19 cellular contexts compared by ENCODE assay signal in the genomic region with DNA sequence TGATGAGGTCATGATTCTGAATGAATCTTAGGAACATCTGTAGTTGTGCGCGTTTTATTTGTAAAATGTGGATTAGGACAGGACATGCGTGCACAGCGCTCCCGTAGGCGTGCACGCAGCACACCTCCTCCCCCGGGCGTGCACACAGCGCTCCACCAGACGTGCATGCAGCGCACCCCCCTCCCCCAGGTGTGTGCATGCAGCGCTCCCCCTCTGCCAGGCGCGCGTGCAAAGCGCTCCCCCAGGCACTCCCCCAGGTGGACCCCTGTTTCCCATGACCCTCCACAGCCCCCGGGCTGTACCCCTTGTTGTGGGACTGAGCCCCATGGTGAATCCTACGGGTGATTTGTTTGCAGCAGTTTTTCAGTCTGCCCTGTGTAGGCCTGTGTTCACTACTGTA.
DNase-seq lines count a peak whose midpoint lies in the region; ATAC-seq and TF ChIP-seq lines count a peak whose summit lies in the region.
"Had no signal": no experiment of that assay in that cellular context is flagged by ENCODE, and none has a peak within 500 bp of the region (broad histone marks: within the 10 kb centered on the region; RNA-seq: fewer than 3 reads in every experiment).

No MANE protein-coding gene starts in this region.

- no peaks in the 10 kb centered on the region for H3K9me3 ChIP-seq in esophagus muscularis mucosa

- POLR2A ChIA-PET in activated CD4-positive, alpha-beta T cell treated with anti-CD3 and anti-CD28 coated beads, Interleukin-2, amount 10 ng/mL, durations not matched to agents 7 days and 5 days (lab: Charles Lee) = no interaction called here

- H3K27me3 ChIP-seq in esophagus muscularis mucosa (no peaks in the 10 kb centered on the region), dorsolateral prefrontal cortex (no peaks in the 10 kb centered on the region), foreskin keratinocyte (no peaks in the 10 kb centered on the region)

- no peak for DNase-seq in activated CD4-positive, alpha-beta T cell treated with anti-CD3 and anti-CD28 coated beads, Interleukin-2, amount 10 ng/mL, durations not matched to agents 7 days and 5 days
- no peak for DNase-seq in activated CD4-positive, alpha-beta T cell treated with anti-CD3 and anti-CD28 coated beads for 1 hour
- peak; percentile 21 for DNase-seq in D341Med (ENCODE audit: low spot score)
- peak; percentile 62 for DNase-seq in esophagus muscularis mucosa (ENCODE audit: extremely low spot score)
- no peak for DNase-seq in stimulated activated effector memory CD8-positive, alpha-beta T cell treated with anti-CD3 and anti-CD28 coated beads, Interleukin-12 subunit alpha, Interleukin-12 subunit beta, amount 100 ng/mL, for 72 hours (ENCODE audit: low spot score in 2 of 2)
- DNase-seq in dorsolateral prefrontal cortex = no peak
- DNase-seq in foreskin keratinocyte = no peak
- DNase-seq: C1 segment of cervical spinal cord; DMS79; IMR-90; Kasumi-1; NCI-H1105 treated with DMSO at 0.1 percent for 48 hours; NCI-H187; NCI-H69; NK-92 treated with Interleukin-12 subunit alpha and Interleukin-12 subunit beta, amount 100 ng/mL, for 24 hours; PC-9 had no signal

- no peaks in the 10 kb centered on the region for H3K27me3 Mint-ChIP-seq in activated CD4-positive, alpha-beta T cell treated with anti-CD3 and anti-CD28 coated beads, Interleukin-2, amount 10 ng/mL, durations not matched to agents 7 days and 5 days

- TF ChIP-seq CTCF in esophagus muscularis mucosa (IDR thresholded peaks at IDR 0.05) (no peak), dorsolateral prefrontal cortex (IDR thresholded peaks at IDR 0.05 in 54 of 56, conservative IDR thresholded peaks at IDR 0.05 in 2 of 56; ENCODE audit: low read depth in 1 of 56, partially characterized antibody in 56 of 56) (no peak), foreskin keratinocyte (conservative IDR thresholded peaks at IDR 0.05) (no peak)

- H3K36me3 ChIP-seq in esophagus muscularis mucosa = peaks cover 48 to 100% (median 95%) of the 10 kb centered on the region in 4 donors

- H3K4me1 Mint-ChIP-seq in activated CD4-positive, alpha-beta T cell treated with anti-CD3 and anti-CD28 coated beads, Interleukin-2, amount 10 ng/mL, durations not matched to agents 7 days and 5 days = peaks cover 59% of the 10 kb centered on the region
- peaks cover 52% of the 10 kb centered on the region for H3K4me1 Mint-ChIP-seq in stimulated activated effector memory CD8-positive, alpha-beta T cell treated with anti-CD3 and anti-CD28 coated beads, Interleukin-12 subunit alpha, Interleukin-12 subunit beta, amount 100 ng/mL, for 72 hours

- intact Hi-C loops in esophagus muscularis mucosa (cut with DNase I) = no loop called here
- intact Hi-C loops in dorsolateral prefrontal cortex (cut with DNase I) = no loop called here

- H3K27ac Mint-ChIP-seq in activated CD4-positive, alpha-beta T cell treated with anti-CD3 and anti-CD28 coated beads, Interleukin-2, amount 10 ng/mL, durations not matched to agents 7 days and 5 days = peak overlapping the region; percentile 80
- H3K27ac Mint-ChIP-seq in stimulated activated effector memory CD8-positive, alpha-beta T cell treated with anti-CD3 and anti-CD28 coated beads, Interleukin-12 subunit alpha, Interleukin-12 subunit beta, amount 100 ng/mL, for 72 hours = peak overlapping the region; percentile 74

- H3K36me3 Mint-ChIP-seq in activated CD4-positive, alpha-beta T cell treated with anti-CD3 and anti-CD28 coated beads, Interleukin-2, amount 10 ng/mL, durations not matched to agents 7 days and 5 days (ENCODE audit: low read depth) = peaks cover 76% of the 10 kb centered on the region
- peaks cover 78% of the 10 kb centered on the region for H3K36me3 Mint-ChIP-seq in stimulated activated effector memory CD8-positive, alpha-beta T cell treated with anti-CD3 and anti-CD28 coated beads, Interleukin-12 subunit alpha, Interleukin-12 subunit beta, amount 100 ng/mL, for 72 hours

- no peak overlapping the region for H3K4me3 Mint-ChIP-seq in activated CD4-positive, alpha-beta T cell treated with anti-CD3 and anti-CD28 coated beads, Interleukin-2, amount 10 ng/mL, durations not matched to agents 7 days and 5 days
- no peak overlapping the region for H3K4me3 Mint-ChIP-seq in stimulated activated effector memory CD8-positive, alpha-beta T cell treated with anti-CD3 and anti-CD28 coated beads, Interleukin-12 subunit alpha, Interleukin-12 subunit beta, amount 100 ng/mL, for 72 hours

- CTCF ChIA-PET in activated CD4-positive, alpha-beta T cell treated with anti-CD3 and anti-CD28 coated beads, Interleukin-2, amount 10 ng/mL, durations not matched to agents 7 days and 5 days (lab: Charles Lee) = no interaction called here

- H3K4me3 ChIP-seq in esophagus muscularis mucosa (no peak overlapping the region), dorsolateral prefrontal cortex (no peak overlapping the region)
- H3K4me3 ChIP-seq: GM12878, PC-9 had no signal

- H3K9me3 Mint-ChIP-seq in activated CD4-positive, alpha-beta T cell treated with anti-CD3 and anti-CD28 coated beads, Interleukin-2, amount 10 ng/mL, durations not matched to agents 7 days and 5 days = peaks cover 3% of the 10 kb centered on the region
- no peaks in the 10 kb centered on the region for H3K9me3 Mint-ChIP-seq in stimulated activated effector memory CD8-positive, alpha-beta T cell treated with anti-CD3 and anti-CD28 coated beads, Interleukin-12 subunit alpha, Interleukin-12 subunit beta, amount 100 ng/mL, for 72 hours

- H3K27ac ChIP-seq in esophagus muscularis mucosa (replicated peaks in 1 of 4) (no peak overlapping the region), dorsolateral prefrontal cortex (no peak overlapping the region), foreskin keratinocyte (no peak overlapping the region)
- H3K27ac ChIP-seq: PC-9 had no signal

- H3K4me1 ChIP-seq in esophagus muscularis mucosa = peaks cover 0 to 5% (median 0%) of the 10 kb centered on the region in 4 donors
- H3K4me1 ChIP-seq in foreskin keratinocyte = no peaks in the 10 kb centered on the region

- no peak for ATAC-seq in stimulated activated effector memory CD8-positive, alpha-beta T cell treated with anti-CD3 and anti-CD28 coated beads, Interleukin-12 subunit alpha, Interleukin-12 subunit beta, amount 100 ng/mL, for 72 hours
- ATAC-seq in GM18858 (IDR thresholded peaks at IDR 0.05; ENCODE audit: unreplicated experiment) = no peak
- ATAC-seq in foreskin keratinocyte = no peak
- ATAC-seq: GM12878, HCT116 had no signal

- no peak for TF ChIP-seq EP300 in esophagus muscularis mucosa (IDR thresholded peaks at IDR 0.05)

- WGBS in esophagus muscularis mucosa = 93% methylated on average over 19 of the region's 19 CpGs

- TF ChIP-seq POLR2A in esophagus muscularis mucosa (IDR thresholded peaks at IDR 0.05; ENCODE audit: low read depth) = no peak

Comparison
In these comparisons a context has a peak if more than half of its experiments do, and no peak if none do; other contexts are left out.
1. DNase-seq: peak in D341Med (single experiment) and esophagus muscularis mucosa (single experiment); none in activated CD4-positive, alpha-beta T cell treated with anti-CD3 and anti-CD28 coated beads, Interleukin-2, amount 10 ng/mL, durations not matched to agents 7 days and 5 days (single experiment), activated CD4-positive, alpha-beta T cell treated with anti-CD3 and anti-CD28 coated beads for 1 hour (single experiment), stimulated activated effector memory CD8-positive, alpha-beta T cell treated with anti-CD3 and anti-CD28 coated beads, Interleukin-12 subunit alpha, Interleukin-12 subunit beta, amount 100 ng/mL, for 72 hours (0 of 2), dorsolateral prefrontal cortex (0 of 10) and foreskin keratinocyte (0 of 2).